ENCODE assay signal across 21 cellular contexts in genomic region chr4:20847124-20847747, GRCh38.
DNase-seq lines count a peak whose midpoint lies in the region; ATAC-seq and TF ChIP-seq lines count a peak whose summit lies in the region.
"Had no signal": no experiment of that assay in that cellular context is flagged by ENCODE, and none has a peak within 500 bp of the region (broad histone marks: within the 10 kb centered on the region; RNA-seq: fewer than 3 reads in every experiment).

No MANE protein-coding gene starts in this region.

- H3K36me3 ChIP-seq in GM23248 (ENCODE audit: low read depth) = no peaks in the 10 kb centered on the region
- no peaks in the 10 kb centered on the region for H3K36me3 ChIP-seq in RWPE2 (ENCODE audit: low read depth)
- no peaks in the 10 kb centered on the region for H3K36me3 ChIP-seq in thyroid gland
- H3K36me3 ChIP-seq: BLaER1 had no signal

- H3F3A ChIP-seq in GM23248 (ENCODE audit: insufficient read depth) = 0 out of 2 replicates have a peak, but pooled peaks cover 10% of the 10 kb centered on the region

- no peaks in the 10 kb centered on the region for H3K79me2 ChIP-seq in GM23248 (ENCODE audit: insufficient read depth)

- WGBS in GM23248 (ENCODE audit: low coverage in 1 of 2, low lambda C conversion rate in 2 of 2, missing lambda C conversion rate in 2 of 2), 2 experiments = 13 to 24% methylated on average over 2 of the region's 2 CpGs
- 42 to 44% methylated on average over 2 of the region's 2 CpGs for WGBS in thyroid gland, 2 donors

- intact Hi-C loops in thyroid gland (cut with DNase I) = no loop called here

- TF ChIP-seq POLR2A in thyroid gland (IDR thresholded peaks at IDR 0.05) = no peak

- no peaks in the 10 kb centered on the region for H3K9me2 ChIP-seq in GM23248 (ENCODE audit: insufficient read depth)

- H3K9ac ChIP-seq in GM23248 = no peak overlapping the region
- H3K9ac ChIP-seq: BLaER1, KMS-11 had no signal

- peaks cover under 1% of the 10 kb centered on the region for H3K9me3 ChIP-seq in GM23248 (ENCODE audit: low read depth)
- no peaks in the 10 kb centered on the region for H3K9me3 ChIP-seq in RWPE2 (ENCODE audit: severe bottlenecking)
- H3K9me3 ChIP-seq in thyroid gland = no peaks in the 10 kb centered on the region
- H3K9me3 ChIP-seq: Caco-2 had no signal

- no peaks in the 10 kb centered on the region for H4K20me1 ChIP-seq in GM23248 (ENCODE audit: insufficient read depth)
- H4K20me1 ChIP-seq: BLaER1 had no signal

- no peak overlapping the region for H2AFZ ChIP-seq in GM23248

- H3K27ac ChIP-seq in GM23248 (no peak overlapping the region), RWPE2 (ENCODE audit: poor library complexity, severe bottlenecking) (no peak overlapping the region), thyroid gland (no peak overlapping the region)
- H3K27ac ChIP-seq: BLaER1, KMS-11 had no signal

- TF ChIP-seq CTCF in RWPE2 (IDR thresholded peaks at IDR 0.05; ENCODE audit: poor library complexity, severe bottlenecking) = no peak
- no peak for TF ChIP-seq CTCF in fibroblast of mammary gland (conservative IDR thresholded peaks at IDR 0.05; ENCODE audit: control insufficient read depth, insufficient read depth, low read depth, low read length)
- TF ChIP-seq CTCF in omental fat pad (IDR thresholded peaks at IDR 0.05) = no peak
- no peak for TF ChIP-seq CTCF in thyroid gland (IDR thresholded peaks at IDR 0.05)

- H3K27me3 ChIP-seq in GM23248 (replicated peaks; ENCODE audit: insufficient read depth) (no peaks in the 10 kb centered on the region), RWPE2 (ENCODE audit: insufficient read depth, poor library complexity, severe bottlenecking) (no peaks in the 10 kb centered on the region), thyroid gland (no peaks in the 10 kb centered on the region)
- H3K27me3 ChIP-seq: BLaER1 had no signal

- H3K4me2 ChIP-seq in GM23248 (ENCODE audit: unreplicated experiment) = no peak overlapping the region
- H3K4me2 ChIP-seq: BLaER1, KMS-11 had no signal

- ATAC-seq in RWPE2 (ENCODE audit: low read depth) (peak; percentile 65), omental fat pad (ENCODE audit: low FRiP score) (peak; percentile 44), HG03196 (IDR thresholded peaks at IDR 0.05; ENCODE audit: unreplicated experiment) (no peak), HG03097 (IDR thresholded peaks at IDR 0.05; ENCODE audit: low FRiP score, unreplicated experiment) (no peak)
- ATAC-seq: SK-N-SH treated with all-trans-retinoic acid at 6 μM for 48 hours had no signal

- peak; percentile 68 for DNase-seq in GM23248
- no peak for DNase-seq in RWPE2 (ENCODE audit: low spot score)
- peak; percentile 13 for DNase-seq in fibroblast of mammary gland (ENCODE audit: low read depth)
- DNase-seq in omental fat pad (ENCODE audit: low spot score) = no peak
- DNase-seq in A172 (ENCODE audit: low spot score) = no peak
- no peak for DNase-seq in thyroid gland
- DNase-seq: Caco-2; CD4-positive, alpha-beta T cell; DMS 273 treated with DMSO at 0.1 percent for 48 hours; DMS79 treated with DMSO at 0.1 percent for 48 hours; IMR-90; NCI-H1694 treated with DMSO at 0.1 percent for 48 hours; NCI-H2107; NCI-H524; NCI-H774; NK-92 treated with Interleukin-12 subunit alpha and Interleukin-12 subunit beta, amount 100 ng/mL, for 24 hours had no signal

- H3K4me1 ChIP-seq in GM23248 (ENCODE audit: insufficient read depth) (peaks cover 13% of the 10 kb centered on the region), RWPE2 (ENCODE audit: insufficient read depth, poor library complexity, severe bottlenecking) (peaks cover 6% of the 10 kb centered on the region), thyroid gland (no peaks in the 10 kb centered on the region)
- H3K4me1 ChIP-seq: BLaER1, Caco-2 had no signal

- in situ Hi-C loops in GM23248 (cut with MboI) = no loop called here

- H3K4me3 ChIP-seq in GM23248 (no peak overlapping the region), RWPE2 (ENCODE audit: severe bottlenecking) (no peak overlapping the region), fibroblast of mammary gland (ENCODE audit: control insufficient read depth, low read depth, low read length) (no peak overlapping the region), thyroid gland (replicated peaks in 1 of 3) (no peak overlapping the region)
- H3K4me3 ChIP-seq: BLaER1 had no signal

Comparison
In these comparisons a context has a peak if more than half of its experiments do, and no peak if none do; other contexts are left out.
1. DNase-seq: peak in GM23248 (single experiment) and fibroblast of mammary gland (single experiment); none in RWPE2 (single experiment), omental fat pad (single experiment), A172 (single experiment) and thyroid gland (0 of 2).
2. ATAC-seq: peak in RWPE2 (single experiment) and omental fat pad (single experiment); none in HG03196 (single experiment) and HG03097 (single experiment).